8 cellular contexts compared by ENCODE assay signal in the genomic region with DNA sequence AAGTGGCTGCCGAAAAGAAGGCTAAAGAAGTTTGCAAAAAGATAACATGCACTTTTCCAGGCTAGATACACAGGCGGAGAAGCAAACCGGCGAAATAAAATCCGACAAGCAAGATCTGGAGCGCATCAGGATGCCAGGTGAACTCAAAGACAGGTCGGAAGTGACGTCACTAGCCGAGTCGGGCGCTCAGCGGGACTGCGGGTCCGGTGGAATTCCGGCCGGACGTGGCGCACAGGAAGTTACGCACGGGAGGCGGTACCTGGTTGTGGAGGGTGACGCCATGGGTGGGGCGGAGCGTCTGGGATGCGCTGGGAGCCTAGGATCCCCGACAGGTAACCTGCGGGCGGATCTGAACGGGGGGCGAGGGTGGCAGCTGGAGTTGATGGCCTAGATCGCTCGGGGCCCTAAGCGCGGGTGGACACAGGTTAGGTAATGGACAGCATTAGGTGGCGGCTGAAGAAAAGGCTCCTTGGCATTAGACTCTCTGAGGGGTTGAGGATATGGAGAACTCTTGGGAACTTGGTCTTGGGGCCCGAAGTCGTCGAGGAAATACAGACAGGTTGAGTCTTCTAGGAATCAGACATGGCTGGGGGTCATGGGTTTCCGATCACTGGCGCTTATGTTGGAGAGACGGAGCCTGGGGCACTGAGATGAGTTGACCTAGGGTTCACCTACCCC. TPM values are rescaled to one million over a fixed set of nuclear protein-coding genes. Genes with fewer than 3 reads are reported as not detected.
DNase-seq lines count a peak whose midpoint lies in the region; ATAC-seq and TF ChIP-seq lines count a peak whose summit lies in the region.

No MANE protein-coding gene starts in this region.

- peaks cover 18 to 19% of the 10 kb centered on the region in 2 donors for H3K4me1 Mint-ChIP-seq in natural killer cell
- H3K4me1 Mint-ChIP-seq in stimulated activated naive B cell treated with anti-CD40 and anti-IgM and Interleukin-4, amounts not matched to agents 10 μg/mL and 1 μg/mL and 100 μg/mL, for 72 hours = peaks cover 7 to 24% of the 10 kb centered on the region in 2 donors

- H3K36me3 Mint-ChIP-seq in natural killer cell = peaks cover 16% of the 10 kb centered on the region
- peaks cover 5 to 11% of the 10 kb centered on the region in 2 donors for H3K36me3 Mint-ChIP-seq in stimulated activated naive B cell treated with anti-CD40 and anti-IgM and Interleukin-4, amounts not matched to agents 10 μg/mL and 1 μg/mL and 100 μg/mL, for 72 hours

- TF ChIP-seq CTCF in LNCaP clone FGC (IDR thresholded peaks at IDR 0.05; ENCODE audit: control insufficient read depth, extremely low read depth, insufficient read depth) (no peak), fibroblast of the aortic adventitia (IDR thresholded peaks at IDR 0.05; ENCODE audit: insufficient read depth, low read length) (no peak), natural killer cell (IDR thresholded peaks at IDR 0.05) (no peak)

- peak; percentile 94 for DNase-seq in DMS79 (lab: John Stamatoyannopoulos, UW)
- DNase-seq in LNCaP clone FGC (ENCODE audit: low read depth) = peak; percentile 91
- peak; percentile 99 for DNase-seq in RPMI8226
- peak; percentile 97 for DNase-seq in activated effector memory CD4-positive, alpha-beta T cell treated with anti-CD3 and anti-CD28 coated beads, Interleukin-2, amount 50 U/mL, for 16 hours
- DNase-seq in fibroblast of the aortic adventitia (ENCODE audit: low read depth) = peak; percentile 92
- DNase-seq in natural killer cell = peak; percentile 94
- DNase-seq in stimulated activated naive B cell treated with anti-CD40 and anti-IgM and Interleukin-4, amounts not matched to agents 10 μg/mL and 1 μg/mL and 100 μg/mL, for 72 hours = peak; percentile 91

- peaks cover 23 to 40% of the 10 kb centered on the region in 2 donors for H3K27me3 Mint-ChIP-seq in natural killer cell (ENCODE audit: low read depth in 2 of 2)
- peaks cover 18 to 24% of the 10 kb centered on the region in 2 donors for H3K27me3 Mint-ChIP-seq in stimulated activated naive B cell treated with anti-CD40 and anti-IgM and Interleukin-4, amounts not matched to agents 10 μg/mL and 1 μg/mL and 100 μg/mL, for 72 hours

- H3K27ac Mint-ChIP-seq in natural killer cell = peak overlapping the region; percentile 94 to 99
- peak overlapping the region; percentile 92 for H3K27ac Mint-ChIP-seq in stimulated activated naive B cell treated with anti-CD40 and anti-IgM and Interleukin-4, amounts not matched to agents 10 μg/mL and 1 μg/mL and 100 μg/mL, for 72 hours

- peak; percentile 100 for ATAC-seq in GM21786 (IDR thresholded peaks at IDR 0.05; ENCODE audit: unreplicated experiment)
- peak; percentile 95 to 99 (median 99) for ATAC-seq in natural killer cell
- peak; percentile 100 for ATAC-seq in stimulated activated naive B cell treated with anti-CD40 and anti-IgM and Interleukin-4, amounts not matched to agents 10 μg/mL and 1 μg/mL and 100 μg/mL, for 72 hours (replicated peaks)

- H3K9me3 Mint-ChIP-seq in natural killer cell = no peaks in the 10 kb centered on the region
- H3K9me3 Mint-ChIP-seq in stimulated activated naive B cell treated with anti-CD40 and anti-IgM and Interleukin-4, amounts not matched to agents 10 μg/mL and 1 μg/mL and 100 μg/mL, for 72 hours = peaks cover 0 to 3% of the 10 kb centered on the region in 2 donors

- H3K4me3 ChIP-seq in LNCaP clone FGC (ENCODE audit: low read depth, low read length) (peak overlapping the region; percentile 96), fibroblast of the aortic adventitia (ENCODE audit: low read depth, low read length) (peak overlapping the region; percentile 99)

- intact Hi-C loops in natural killer cell (cut with micrococcal nuclease) = no loop called here

- peak overlapping the region; percentile 98 for H3K4me3 Mint-ChIP-seq in natural killer cell
- H3K4me3 Mint-ChIP-seq in stimulated activated naive B cell treated with anti-CD40 and anti-IgM and Interleukin-4, amounts not matched to agents 10 μg/mL and 1 μg/mL and 100 μg/mL, for 72 hours = peak overlapping the region; percentile 94 to 96

RNA-seq across cellular contexts. Expression of a gene that starts 29.0 kb away (rescaled TPM):
- total RNA-seq in fibroblast of the aortic adventitia (ENCODE audit: low replicate concordance) (4.3 and 11.7 TPM in 2 replicates), natural killer cell (1 to 10 TPM in 1 of 3 donors, under 1 TPM in 2; 0.58 to 1.1 (median 0.64) TPM)

Comparison
In these comparisons a context has a peak if more than half of its experiments do, and no peak if none do; other contexts are left out.
1. Peak in every context shown above with its lines: DNase-seq, ATAC-seq and H3K4me3 ChIP-seq.